Comparison of ENCODE assay signal across 8 cellular contexts in the genomic region with DNA sequence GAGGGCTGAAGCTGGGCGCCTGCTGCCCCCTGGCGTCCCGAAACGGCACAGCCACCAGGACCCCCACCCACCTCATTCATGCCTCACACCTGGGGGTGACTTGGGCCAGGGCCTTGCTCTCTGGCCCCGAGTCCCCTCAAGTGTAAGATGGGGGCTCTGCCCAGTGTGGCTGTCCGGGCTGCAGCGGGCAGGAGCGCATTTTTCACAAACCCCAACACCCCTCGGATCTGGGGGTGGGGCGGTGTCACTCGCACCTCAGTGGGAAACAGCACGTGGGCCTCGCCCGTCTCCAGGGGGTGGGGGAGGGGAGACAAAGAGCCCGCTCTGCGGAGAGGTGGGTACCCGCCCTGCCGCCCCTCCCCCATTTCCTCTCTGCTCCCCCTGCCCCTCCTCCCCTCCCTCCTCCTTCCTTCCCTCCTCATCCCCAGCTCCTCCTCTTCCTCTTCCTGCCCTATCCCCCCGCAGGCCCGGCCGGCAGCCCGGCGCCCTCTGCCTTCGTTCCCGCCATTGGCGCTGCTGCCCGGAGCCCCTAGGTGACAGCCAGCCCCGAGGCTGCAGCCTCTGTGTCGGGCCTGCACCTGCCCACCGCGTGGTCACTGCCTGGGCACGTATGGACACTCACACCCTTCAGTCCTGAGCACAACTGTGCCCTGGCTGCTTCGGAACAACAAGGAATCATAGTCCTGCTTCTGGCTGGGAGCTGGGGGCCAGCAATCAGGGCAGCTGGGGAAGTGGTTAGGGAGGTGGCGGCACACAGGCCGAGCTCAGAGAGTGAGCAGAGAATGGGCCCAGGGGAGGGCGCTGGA. TPM values are rescaled to one million over a fixed set of nuclear protein-coding genes. Genes with fewer than 3 reads are reported as not detected.
A peak's percentile ranks its signal among the peaks of the same experiment; 100 is the strongest.
DNase-seq lines count a peak whose midpoint lies in the region; ATAC-seq and TF ChIP-seq lines count a peak whose summit lies in the region.

No MANE protein-coding gene starts in this region.

- peak; percentile 69 for ATAC-seq in activated CD4-positive, alpha-beta T cell treated with anti-CD3 and anti-CD28 coated beads for 36 hours
- ATAC-seq in lower lobe of right lung (peak; percentile 59 to 68), HG02885 (IDR thresholded peaks at IDR 0.05; ENCODE audit: poor library complexity, unreplicated experiment) (no peak)

- peak; percentile 53 to 95 (median 87) for TF ChIP-seq CTCF in dorsolateral prefrontal cortex (IDR thresholded peaks at IDR 0.05 in 54 of 56, conservative IDR thresholded peaks at IDR 0.05 in 2 of 56; ENCODE audit: low read depth in 1 of 56, partially characterized antibody in 56 of 56)
- TF ChIP-seq CTCF in lower lobe of right lung (IDR thresholded peaks at IDR 0.05): peak; percentile 91

- CTCF ChIA-PET in activated CD4-positive, alpha-beta T cell treated with anti-CD3 and anti-CD28 coated beads for 36 hours (lab: Charles Lee): interaction anchor here (0.6 to 10.2 kb wide), 23 partner anchors 9 to 894 kb away, joined by 3 to 255 read pairs (median 3); a partner anchor contains a TSS

- in situ Hi-C loops in GM18951 (cut with MboI; ENCODE audit: low sequenced_read_pairs, unreplicated experiment): loop anchor here (25.0 kb wide), 1 partner anchor 455 kb away; a partner anchor contains a TSS

- no peaks in the 10 kb centered on the region for H3K27me3 Mint-ChIP-seq in activated CD4-positive, alpha-beta T cell treated with anti-CD3 and anti-CD28 coated beads for 36 hours

- H3K27ac ChIP-seq in dorsolateral prefrontal cortex (peak overlapping the region in 29 of 59 donors; percentile 18 to 80 (median 63)), lower lobe of right lung (peak overlapping the region; percentile 72)

- peak; percentile 96 for DNase-seq in 8988T
- DNase-seq in NCI-H2029 treated with DMSO at 0.1 percent for 48 hours (lab: John Stamatoyannopoulos, UW): peak; percentile 55
- peak; percentile 85 for DNase-seq in activated CD4-positive, alpha-beta T cell treated with anti-CD3 and anti-CD28 coated beads for 36 hours
- DNase-seq in dorsolateral prefrontal cortex: peak in 2 of 10 donors; percentile 28 to 68
- peak; percentile 67 for DNase-seq in lower lobe of right lung
- peak; percentile 33 for DNase-seq in stimulated activated CD8-positive, alpha-beta memory T cell treated with anti-CD3 and anti-CD28 coated beads, Interleukin-4, amount 100 ng/mL, for 24 hours (ENCODE audit: low read depth)

- H3K9me3 ChIP-seq in lower lobe of right lung: no peaks in the 10 kb centered on the region

- no peaks in the 10 kb centered on the region for H3K36me3 ChIP-seq in lower lobe of right lung

- H3K4me3 Mint-ChIP-seq in activated CD4-positive, alpha-beta T cell treated with anti-CD3 and anti-CD28 coated beads for 36 hours: peak overlapping the region; percentile 75

- intact Hi-C loops in activated CD4-positive, alpha-beta T cell treated with anti-CD3 and anti-CD28 coated beads for 36 hours (cut with DNase I, micrococcal nuclease): loop anchor here (1.0 to 5.0 kb wide), 10 partner anchors 10 to 464 kb away; a partner anchor contains a TSS
- intact Hi-C loops in dorsolateral prefrontal cortex (cut with DNase I) (no loop called here), lower lobe of right lung (cut with DNase I) (loop anchor here (5.0 to 10.0 kb wide), 2 partner anchors 360 to 448 kb away; a partner anchor contains a TSS)

- H3K9me3 Mint-ChIP-seq in activated CD4-positive, alpha-beta T cell treated with anti-CD3 and anti-CD28 coated beads for 36 hours (ENCODE audit: low read depth): no peaks in the 10 kb centered on the region

- peak overlapping the region; percentile 80 for H3K27ac Mint-ChIP-seq in activated CD4-positive, alpha-beta T cell treated with anti-CD3 and anti-CD28 coated beads for 36 hours

- peak; percentile 48 for TF ChIP-seq POLR2A in GM18951 (IDR thresholded peaks at IDR 0.05; ENCODE audit: extremely low read depth, insufficient read depth, insufficient read length)

- peaks cover 37% of the 10 kb centered on the region for H3K4me1 ChIP-seq in lower lobe of right lung

- POLR2A ChIA-PET in activated CD4-positive, alpha-beta T cell treated with anti-CD3 and anti-CD28 coated beads for 36 hours (lab: Charles Lee): interaction anchor here (0.9 to 1.0 kb wide), 2 partner anchors 10 to 359 kb away, joined by 3 to 4 read pairs; a partner anchor contains a TSS

- H3K36me3 Mint-ChIP-seq in activated CD4-positive, alpha-beta T cell treated with anti-CD3 and anti-CD28 coated beads for 36 hours (ENCODE audit: low read depth): no peaks in the 10 kb centered on the region

- H3K4me3 ChIP-seq in dorsolateral prefrontal cortex (peak overlapping the region in 58 of 59 donors; percentile 19 to 68 (median 46)), lower lobe of right lung (peak overlapping the region; percentile 56)

- H3K27me3 ChIP-seq in dorsolateral prefrontal cortex: peaks cover 0 to 4% (median 0%) of the 10 kb centered on the region in 45 donors
- H3K27me3 ChIP-seq in lower lobe of right lung (ENCODE audit: low read depth): no peaks in the 10 kb centered on the region

- peaks cover 18% of the 10 kb centered on the region for H3K4me1 Mint-ChIP-seq in activated CD4-positive, alpha-beta T cell treated with anti-CD3 and anti-CD28 coated beads for 36 hours

RNA-seq across cellular contexts. Expression of a gene that starts 6.8 kb away (rescaled TPM):
- under 1 TPM; 0.21 to 0.53 TPM for total RNA-seq in activated CD4-positive, alpha-beta T cell treated with anti-CD3 and anti-CD28 coated beads for 36 hours
- 100 to 1,000 TPM in 8 of 120 experiments, 10 to 100 TPM in 112; 11.0 to 191 (median 44.8) TPM for total RNA-seq in dorsolateral prefrontal cortex
- 39.5 TPM for total RNA-seq in lower lobe of right lung

RNA-seq across cellular contexts. Expression of a gene that starts 36.8 kb away (rescaled TPM):
- 1 to 10 TPM; 3.1 to 3.7 TPM for total RNA-seq in activated CD4-positive, alpha-beta T cell treated with anti-CD3 and anti-CD28 coated beads for 36 hours
- total RNA-seq in dorsolateral prefrontal cortex (1 to 10 TPM in 104 of 120 experiments, under 1 TPM in 13, not detected in 3; 0.52 to 7.6 (median 2.4) TPM), lower lobe of right lung (7.2 TPM)

Comparison
In these comparisons a context has a peak if more than half of its experiments do, and no peak if none do; other contexts are left out.
1. RNA of a gene that starts 6.8 kb away (total RNA-seq): 11.0 to 191 TPM in dorsolateral prefrontal cortex and 39.5 TPM in lower lobe of right lung (single experiment); 0.21 to 0.53 TPM in activated CD4-positive, alpha-beta T cell treated with anti-CD3 and anti-CD28 coated beads for 36 hours; every median in the first group is over 4 times any median in the second.
2. intact Hi-C loops: an anchor here in activated CD4-positive, alpha-beta T cell treated with anti-CD3 and anti-CD28 coated beads for 36 hours (1.0 to 5.0 kb wide) and lower lobe of right lung (5.0 to 10.0 kb wide); none called in dorsolateral prefrontal cortex.